Comparison of ENCODE assay signal across 8 cellular contexts in genomic region chr19:11096210-11096841, GRCh38. TPM values are rescaled to one million over a fixed set of nuclear protein-coding genes. Genes with fewer than 3 reads are reported as not detected.
DNase-seq lines count a peak whose midpoint lies in the region; ATAC-seq lines count a peak whose summit lies in the region.

No MANE protein-coding gene starts in this region.

- H3K4me1 Mint-ChIP-seq in activated T-helper 17 cell treated with anti-CD3 and anti-CD28 coated beads, Interleukin-2, amount 50 U/mL, for 72 hours = peaks cover 15% of the 10 kb centered on the region

- H3K9me3 Mint-ChIP-seq in activated T-helper 17 cell treated with anti-CD3 and anti-CD28 coated beads, Interleukin-2, amount 50 U/mL, for 72 hours = peaks cover 5% of the 10 kb centered on the region

- peak; percentile 45 for ATAC-seq in HG03565 (IDR thresholded peaks at IDR 0.05; ENCODE audit: unreplicated experiment)
- ATAC-seq in activated T-helper 17 cell treated with anti-CD3 and anti-CD28 coated beads, Interleukin-2, amount 50 U/mL, for 72 hours (replicated peaks) = peak; percentile 52
- no peak for ATAC-seq in HG03045 (IDR thresholded peaks at IDR 0.05; ENCODE audit: unreplicated experiment)

- H3K27ac Mint-ChIP-seq in activated T-helper 17 cell treated with anti-CD3 and anti-CD28 coated beads, Interleukin-2, amount 50 U/mL, for 72 hours = peak overlapping the region; percentile 94

- no peaks in the 10 kb centered on the region for H3K27me3 Mint-ChIP-seq in activated T-helper 17 cell treated with anti-CD3 and anti-CD28 coated beads, Interleukin-2, amount 50 U/mL, for 72 hours

- peak overlapping the region; percentile 75 for H3K4me3 Mint-ChIP-seq in activated T-helper 17 cell treated with anti-CD3 and anti-CD28 coated beads, Interleukin-2, amount 50 U/mL, for 72 hours

- DNase-seq in activated CD4-positive, alpha-beta T cell treated with anti-CD3 and anti-CD28 coated beads for 48 hours = peak; percentile 47
- DNase-seq in activated CD4-positive, alpha-beta T cell treated with anti-CD3 and anti-CD28 coated beads, Interleukin-2, amount 50 U/mL, for 4 hours = no peak
- DNase-seq in glomerular visceral epithelial cell (ENCODE audit: extremely low spot score) (peak; percentile 72), NCI-H187 (lab: John Stamatoyannopoulos, UW) (no peak)
- DNase-seq in stimulated activated CD4-positive, alpha-beta T cell treated with anti-CD3 and anti-CD28 coated beads, Interleukin-4, amount 100 ng/mL, for 1 hour = peak; percentile 46

- peaks cover 100% of the 10 kb centered on the region for H3K36me3 Mint-ChIP-seq in activated T-helper 17 cell treated with anti-CD3 and anti-CD28 coated beads, Interleukin-2, amount 50 U/mL, for 72 hours (ENCODE audit: low read depth)

RNA-seq across cellular contexts. Expression of gene LDLR, which starts 7.1 kb away (rescaled TPM):
- total RNA-seq in activated T-helper 17 cell treated with anti-CD3 and anti-CD28 coated beads, Interleukin-2, amount 50 U/mL, for 72 hours = 10 to 100 TPM; 63.8 to 83.5 TPM

RNA-seq across cellular contexts. Expression of gene SPC24, which starts 59.3 kb away (rescaled TPM):
- total RNA-seq in activated T-helper 17 cell treated with anti-CD3 and anti-CD28 coated beads, Interleukin-2, amount 50 U/mL, for 72 hours = 10 to 100 TPM; 44.3 to 53.9 TPM

Comparison
In these comparisons a context has a peak if more than half of its experiments do, and no peak if none do; other contexts are left out.
1. DNase-seq: peak in activated CD4-positive, alpha-beta T cell treated with anti-CD3 and anti-CD28 coated beads for 48 hours (single experiment), glomerular visceral epithelial cell (single experiment) and stimulated activated CD4-positive, alpha-beta T cell treated with anti-CD3 and anti-CD28 coated beads, Interleukin-4, amount 100 ng/mL, for 1 hour (single experiment); none in activated CD4-positive, alpha-beta T cell treated with anti-CD3 and anti-CD28 coated beads, Interleukin-2, amount 50 U/mL, for 4 hours (0 of 2) and NCI-H187 (0 of 2).